24 cellular contexts compared by ENCODE assay signal in the genomic region with DNA sequence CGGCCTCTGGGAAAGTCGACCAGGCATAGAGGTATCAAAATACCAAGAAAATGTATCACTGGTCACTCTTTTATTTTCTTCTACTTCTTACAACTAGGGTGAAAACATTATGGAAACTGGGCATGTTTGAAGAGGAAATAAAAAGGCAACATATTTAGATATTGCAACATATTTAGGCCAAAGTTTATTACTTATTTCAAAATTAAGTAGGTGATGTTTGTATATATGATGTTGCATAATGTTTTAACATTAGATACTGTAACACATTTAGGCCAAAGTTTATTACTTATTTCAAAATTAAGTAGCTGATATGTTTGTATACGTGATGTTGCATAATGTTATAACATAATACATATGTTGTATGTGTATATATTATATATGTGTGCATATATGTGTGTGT.
"Had no signal": no experiment of that assay in that cellular context is flagged by ENCODE, and none has a peak within 500 bp of the region (broad histone marks: within the 10 kb centered on the region; RNA-seq: fewer than 3 reads in every experiment).

No MANE protein-coding gene starts in this region.

- H3K27ac ChIP-seq: neural progenitor cell, ovary, prostate gland, right lobe of liver, sigmoid colon, stomach, thoracic aorta, thyroid gland, tibial nerve, upper lobe of left lung, vagina had no signal

- H3K4me1 ChIP-seq: neural progenitor cell, prostate gland, right lobe of liver, sigmoid colon, stomach, thyroid gland, tibial nerve, upper lobe of left lung, vagina had no signal

- H3K27me3 ChIP-seq: neural progenitor cell, ovary, right lobe of liver, sigmoid colon, stomach, thyroid gland, tibial nerve, upper lobe of left lung, vagina had no signal

- H2AFZ ChIP-seq: neural progenitor cell had no signal

- DNase-seq: natural killer cell; occipital lobe; ovary; right cardiac atrium; right lobe of liver; sigmoid colon; small intestine; stimulated activated CD4-positive, alpha-beta T cell treated with anti-CD3 and anti-CD28 coated beads, Interleukin-15, amount 100 ng/mL, for 24 hours; stimulated activated CD4-positive, alpha-beta T cell treated with anti-CD3 and anti-CD28 coated beads, Interleukin-2, amount 100 ng/mL, for 24 hours; stimulated activated CD4-positive, alpha-beta T cell treated with anti-CD3 and anti-CD28 coated beads, Interleukin-2, amount 100 ng/mL, for 48 hours; stimulated activated CD4-positive, alpha-beta T cell treated with anti-CD3 and anti-CD28 coated beads, Interleukin-4, amount 100 ng/mL, for 24 hours; stimulated activated naive B cell treated with anti-CD40 and anti-IgM and Interleukin-4, amounts not matched to agents 10 μg/mL and 1 μg/mL and 100 μg/mL, for 72 hours; stimulated activated naive CD4-positive, alpha-beta T cell treated with Interleukin-2 at 50 U/mL for 16 hours; stomach; thyroid gland; trophoblast cell; upper lobe of left lung had no signal

- ATAC-seq: natural killer cell; right cardiac atrium; right lobe of liver; stimulated activated effector memory CD8-positive, alpha-beta T cell treated with anti-CD3 and anti-CD28 coated beads, Interleukin-12 subunit alpha, Interleukin-12 subunit beta, amount 100 ng/mL, for 72 hours; stimulated activated naive B cell treated with anti-CD40 and anti-IgM and Interleukin-4, amounts not matched to agents 10 μg/mL and 1 μg/mL and 100 μg/mL, for 72 hours had no signal

- H3K4me2 ChIP-seq: neural progenitor cell had no signal

- H3K9me3 ChIP-seq: ovary, prostate gland, right lobe of liver, sigmoid colon, stomach, thoracic aorta, thyroid gland, tibial nerve, upper lobe of left lung, vagina had no signal

- FAIRE-seq: small intestine, urothelium cell line had no signal

- H3K9ac ChIP-seq: neural progenitor cell had no signal

- H3K36me3 ChIP-seq: neural progenitor cell, ovary, prostate gland, right lobe of liver, sigmoid colon, stomach, thoracic aorta, thyroid gland, tibial nerve, upper lobe of left lung, vagina had no signal

- H3K4me3 ChIP-seq: neural progenitor cell, ovary, prostate gland, right lobe of liver, sigmoid colon, stomach, thoracic aorta, thyroid gland, tibial nerve, upper lobe of left lung, vagina had no signal
